8 cellular contexts compared by ENCODE assay signal in the genomic region with DNA sequence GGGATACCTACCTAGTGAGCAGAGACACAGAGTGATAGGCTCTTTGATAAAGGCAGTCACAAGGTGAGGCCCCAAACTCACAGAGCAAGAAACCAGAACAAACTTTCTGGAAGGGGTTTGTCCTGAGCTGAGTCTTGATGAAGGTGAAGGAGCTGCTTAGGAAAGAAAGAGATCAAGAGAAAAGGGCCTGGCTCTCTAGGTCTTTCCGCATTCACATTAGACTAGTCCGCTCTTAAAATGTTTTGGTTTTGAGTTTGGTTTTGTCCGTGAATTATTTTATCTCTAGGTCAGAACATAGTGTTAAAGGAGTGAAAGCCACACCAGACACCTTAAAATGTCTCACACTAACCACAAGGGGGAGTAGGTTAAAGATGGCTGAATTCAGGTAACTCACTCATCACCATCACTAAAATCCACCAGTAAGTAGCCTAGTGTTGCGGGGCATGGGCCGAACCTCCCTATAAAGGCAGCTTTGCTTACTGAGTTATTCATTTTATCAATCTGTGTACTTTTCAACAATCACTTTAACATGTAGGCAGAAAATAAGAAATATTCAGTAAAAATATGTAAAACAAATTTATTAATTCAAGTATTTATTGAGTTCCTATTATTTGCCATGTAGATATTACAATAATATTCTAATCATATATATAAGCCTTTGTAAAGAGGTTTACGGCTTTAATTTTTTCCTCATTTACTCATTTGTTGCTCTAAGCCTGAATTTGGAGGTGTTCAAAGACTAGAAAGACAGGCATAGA.
DNase-seq lines count a peak whose midpoint lies in the region; ATAC-seq and TF ChIP-seq lines count a peak whose summit lies in the region.

No MANE protein-coding gene starts in this region.

- TF ChIP-seq POLR2A in heart left ventricle (IDR thresholded peaks at IDR 0.05) = no peak

- H3K9me3 ChIP-seq in heart left ventricle = peaks cover 0 to 13% (median 0%) of the 10 kb centered on the region in 12 donors
- no peaks in the 10 kb centered on the region for H3K9me3 ChIP-seq in psoas muscle

- TF ChIP-seq CTCF in heart left ventricle (IDR thresholded peaks at IDR 0.05) = peak; percentile 39 to 70 (median 58)
- peak; percentile 61 for TF ChIP-seq CTCF in fibroblast of the aortic adventitia (IDR thresholded peaks at IDR 0.05; ENCODE audit: insufficient read depth, low read length)
- TF ChIP-seq CTCF in psoas muscle (IDR thresholded peaks at IDR 0.05) = peak; percentile 63

- peak; percentile 50 to 79 (median 71) for ATAC-seq in heart left ventricle
- peak; percentile 65 to 80 (median 70) for ATAC-seq in psoas muscle
- ATAC-seq in HG02840 (IDR thresholded peaks at IDR 0.05; ENCODE audit: low FRiP score, unreplicated experiment) = no peak

- H3K4me1 ChIP-seq in heart left ventricle (no peaks in the 10 kb centered on the region), psoas muscle (no peaks in the 10 kb centered on the region)

- 54 to 65% (median 58%) methylated on average over 6 of the region's 6 CpGs for WGBS in heart left ventricle, 4 donors
- WGBS in psoas muscle, 3 donors = 58 to 78% (median 67%) methylated on average over 6 of the region's 6 CpGs

- H3K27ac ChIP-seq in heart left ventricle (no peak overlapping the region), psoas muscle (no peak overlapping the region)

- H3K36me3 ChIP-seq in heart left ventricle = no peaks in the 10 kb centered on the region
- no peaks in the 10 kb centered on the region for H3K36me3 ChIP-seq in psoas muscle (ENCODE audit: insufficient read depth in 1 of 2, low read depth in 1 of 2)

- intact Hi-C loops in heart left ventricle (cut with DNase I) = loop anchor here (1.0 to 5.0 kb wide), 8 partner anchors 49 to 211 kb away; a partner anchor contains a TSS
- intact Hi-C loops in cardiac septum (cut with DNase I) = loop anchor here (2.0 to 5.0 kb wide), 2 partner anchors 121 to 208 kb away; a partner anchor contains a TSS
- intact Hi-C loops in psoas muscle (cut with DNase I) = loop anchor here (2.0 to 5.0 kb wide), 3 partner anchors 126 to 211 kb away; no protein-coding TSS in a partner anchor

- DNase-seq in heart left ventricle (no peak), cardiac septum (ENCODE audit: low spot score) (no peak), H4 (ENCODE audit: low spot score) (peak; percentile 72), NAMALWA (ENCODE audit: low spot score) (peak; percentile 78), SW480 (ENCODE audit: low spot score) (peak; percentile 73), fibroblast of the aortic adventitia (ENCODE audit: low read depth) (peak; percentile 72), psoas muscle (no peak)

- no peaks in the 10 kb centered on the region for H3K27me3 ChIP-seq in heart left ventricle
- no peaks in the 10 kb centered on the region for H3K27me3 ChIP-seq in psoas muscle (ENCODE audit: insufficient read depth in 3 of 3, low read length in 2 of 3)

- no peak overlapping the region for H3K4me3 ChIP-seq in heart left ventricle
- H3K4me3 ChIP-seq in fibroblast of the aortic adventitia (ENCODE audit: low read depth, low read length) = no peak overlapping the region
- H3K4me3 ChIP-seq in psoas muscle = no peak overlapping the region

Comparison
In these comparisons a context has a peak if more than half of its experiments do, and no peak if none do; other contexts are left out.
1. DNase-seq: peak in H4 (single experiment), NAMALWA (single experiment), SW480 (single experiment) and fibroblast of the aortic adventitia (single experiment); none in heart left ventricle (0 of 5), cardiac septum (single experiment) and psoas muscle (0 of 2).
2. Peak in every context shown above with its lines, with median percentiles within 50 percentile points of each other: CTCF ChIP-seq.